ENCODE assay signal across 13 cellular contexts in the genomic region with DNA sequence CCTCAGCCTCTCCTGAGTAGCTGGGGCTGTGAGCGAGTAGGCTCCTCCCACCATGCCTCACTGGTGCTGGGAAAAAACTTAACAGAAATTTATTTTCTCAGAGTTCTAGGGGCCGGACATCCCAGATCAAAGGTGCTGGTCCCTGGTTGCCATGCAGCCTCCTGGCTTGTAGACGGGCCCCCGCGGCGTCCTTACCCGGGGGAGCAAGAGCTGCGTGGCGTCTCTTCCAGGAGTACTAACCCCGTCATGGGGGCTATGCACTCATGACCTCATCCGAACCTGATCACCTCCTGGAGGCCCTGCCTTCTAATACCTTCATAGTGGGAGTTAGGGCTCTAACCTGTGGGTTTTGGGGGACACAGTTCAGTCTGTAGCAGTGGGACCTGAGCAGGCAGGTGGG. TPM values are rescaled to one million over a fixed set of nuclear protein-coding genes. Genes with fewer than 3 reads are reported as not detected.
DNase-seq lines count a peak whose midpoint lies in the region; ATAC-seq, FAIRE-seq and TF ChIP-seq lines count a peak whose summit lies in the region.
"Had no signal": no experiment of that assay in that cellular context is flagged by ENCODE, and none has a peak within 500 bp of the region (broad histone marks: within the 10 kb centered on the region; RNA-seq: fewer than 3 reads in every experiment).

No MANE protein-coding gene starts in this region.

- H3K4me1 Mint-ChIP-seq in natural killer cell: peaks cover 40 to 62% of the 10 kb centered on the region in 2 donors
- peaks cover 34 to 36% of the 10 kb centered on the region in 2 donors for H3K4me1 Mint-ChIP-seq in natural killer cell treated with Interleukin-12 subunit alpha and Interleukin-12 subunit beta and Interleukin-15 and Interleukin-18, amount 100 ng/mL, for 72 hours (ENCODE audit: low read depth in 2 of 2)

- H3K27ac Mint-ChIP-seq in natural killer cell: peak overlapping the region; percentile 90 to 91
- no peak overlapping the region for H3K27ac Mint-ChIP-seq in natural killer cell treated with Interleukin-12 subunit alpha and Interleukin-12 subunit beta and Interleukin-15 and Interleukin-18, amount 100 ng/mL, for 72 hours

- no peak for FAIRE-seq in kidney (lab: Jason Lieb, UNC)
- FAIRE-seq: endothelial cell of umbilical vein, GM18507 had no signal

- no peak for ATAC-seq in natural killer cell
- no peak for ATAC-seq in natural killer cell treated with Interleukin-12 subunit alpha and Interleukin-12 subunit beta and Interleukin-15 and Interleukin-18, amount 100 ng/mL, for 72 hours
- ATAC-seq in HG03095 (IDR thresholded peaks at IDR 0.05; ENCODE audit: unreplicated experiment): no peak

- peak overlapping the region; percentile 40 for H3K4me3 Mint-ChIP-seq in natural killer cell
- no peak overlapping the region for H3K4me3 Mint-ChIP-seq in natural killer cell treated with Interleukin-12 subunit alpha and Interleukin-12 subunit beta and Interleukin-15 and Interleukin-18, amount 100 ng/mL, for 72 hours

- intact Hi-C loops in natural killer cell (cut with micrococcal nuclease) (no loop called here), kidney (cut with DNase I) (no loop called here)

- peaks cover 5 to 38% of the 10 kb centered on the region in 2 donors for H3K4me1 ChIP-seq in kidney (ENCODE audit: control insufficient read depth in 1 of 2, insufficient read depth in 1 of 2, low read depth in 1 of 2, low read length in 2 of 2)

- H3K9me3 ChIP-seq in kidney (ENCODE audit: control insufficient read depth in 1 of 2, low read length in 2 of 2): no peaks in the 10 kb centered on the region
- H3K9me3 ChIP-seq: transverse colon had no signal

- DNase-seq in natural killer cell: no peak
- no peak for DNase-seq in natural killer cell treated with Interleukin-12 subunit alpha and Interleukin-12 subunit beta and Interleukin-15 and Interleukin-18, amount 100 ng/mL, for 72 hours (ENCODE audit: low spot score)
- no peak for DNase-seq in RWPE1 (ENCODE audit: low spot score)
- DNase-seq in kidney: peak; percentile 72
- DNase-seq in hepatic stellate cell (ENCODE audit: low spot score): no peak
- DNase-seq in KG1 (lab: John Stamatoyannopoulos, UW): no peak
- DNase-seq: activated gamma-delta T cell treated with Interleukin-2 at 50 U/mL for 16 hours, NCI-H1092, OCI-M1, transverse colon had no signal

- no peaks in the 10 kb centered on the region for H3K9me3 Mint-ChIP-seq in natural killer cell
- H3K9me3 Mint-ChIP-seq in natural killer cell treated with Interleukin-12 subunit alpha and Interleukin-12 subunit beta and Interleukin-15 and Interleukin-18, amount 100 ng/mL, for 72 hours: no peaks in the 10 kb centered on the region

- POLR2A ChIA-PET in RWPE1 (lab: Yijun Ruan, JAX; ENCODE audit: low non-redundant PET): no interaction called here

- H3K36me3 ChIP-seq in kidney (ENCODE audit: control insufficient read depth in 1 of 2, insufficient read depth in 2 of 2, low read length in 2 of 2): no peaks in the 10 kb centered on the region
- H3K36me3 ChIP-seq: transverse colon had no signal

- H3K36me3 Mint-ChIP-seq in natural killer cell: no peaks in the 10 kb centered on the region
- H3K36me3 Mint-ChIP-seq in natural killer cell treated with Interleukin-12 subunit alpha and Interleukin-12 subunit beta and Interleukin-15 and Interleukin-18, amount 100 ng/mL, for 72 hours: no peaks in the 10 kb centered on the region

- CTCF ChIA-PET in RWPE1 (lab: Yijun Ruan, JAX): no interaction called here

- H3K9ac ChIP-seq in kidney (ENCODE audit: low read length in 2 of 2): no peak overlapping the region

- peaks cover 0 to 2% of the 10 kb centered on the region in 2 donors for H3K27me3 Mint-ChIP-seq in natural killer cell (ENCODE audit: low read depth in 2 of 2)
- H3K27me3 Mint-ChIP-seq in natural killer cell treated with Interleukin-12 subunit alpha and Interleukin-12 subunit beta and Interleukin-15 and Interleukin-18, amount 100 ng/mL, for 72 hours: no peaks in the 10 kb centered on the region

- H3K27ac ChIP-seq in RWPE1 (peak overlapping the region; percentile 97), kidney (ENCODE audit: low read depth in 2 of 2, low read length in 2 of 2) (no peak overlapping the region)

- no peak for TF ChIP-seq CTCF in natural killer cell (IDR thresholded peaks at IDR 0.05)
- TF ChIP-seq CTCF in RWPE1 (conservative IDR thresholded peaks at IDR 0.05; ENCODE audit: low read depth): no peak
- no peak for TF ChIP-seq CTCF in kidney (IDR thresholded peaks at IDR 0.05; ENCODE audit: borderline replicate concordance, extremely low read depth, insufficient read depth)

- no peak overlapping the region for H3K4me3 ChIP-seq in kidney (ENCODE audit: low read length in 2 of 2)
- H3K4me3 ChIP-seq: transverse colon had no signal

RNA-seq across cellular contexts. Expression of a gene that starts 2.6 kb away (rescaled TPM):
- 100 to 1,000 TPM; 129 to 138 (median 132) TPM for total RNA-seq in natural killer cell
- total RNA-seq in natural killer cell treated with Interleukin-12 subunit alpha and Interleukin-12 subunit beta and Interleukin-15 and Interleukin-18, amount 100 ng/mL, for 72 hours: 100 to 1,000 TPM in 1 of 2 donors, 10 to 100 TPM in 1; 71.0 to 139 TPM
- 56.3 TPM for total RNA-seq in kidney
- polyA plus RNA-seq in kidney (ENCODE audit: insufficient read depth, low read depth, low replicate concordance): 34.2 TPM

RNA-seq across cellular contexts. Expression of a gene that starts 12.5 kb away (rescaled TPM):
- total RNA-seq in natural killer cell: 10 to 100 TPM; 37.3 to 45.2 (median 37.6) TPM
- total RNA-seq in natural killer cell treated with Interleukin-12 subunit alpha and Interleukin-12 subunit beta and Interleukin-15 and Interleukin-18, amount 100 ng/mL, for 72 hours: 10 to 100 TPM; 23.4 to 43.3 TPM
- 19.7 TPM for total RNA-seq in kidney
- 42.8 TPM for polyA plus RNA-seq in kidney (ENCODE audit: insufficient read depth, low read depth, low replicate concordance)

RNA-seq across cellular contexts. Expression of a gene that starts 17.8 kb away (rescaled TPM):
- 1 to 10 TPM in 1 of 3 donors, under 1 TPM in 2; 0.16 to 3.4 (median 0.27) TPM for total RNA-seq in natural killer cell
- total RNA-seq in natural killer cell treated with Interleukin-12 subunit alpha and Interleukin-12 subunit beta and Interleukin-15 and Interleukin-18, amount 100 ng/mL, for 72 hours: 1 to 10 TPM; 3.0 to 3.5 TPM
- total RNA-seq in kidney: 1.0 TPM
- polyA plus RNA-seq in kidney (ENCODE audit: insufficient read depth, low read depth, low replicate concordance): 4.3 TPM

RNA-seq across cellular contexts. Expression of a gene that starts 56.5 kb away (rescaled TPM):
- total RNA-seq in natural killer cell (100 to 1,000 TPM; 105 to 126 (median 118) TPM), kidney (52.0 TPM)
- 10 to 100 TPM; 47.6 to 80.1 TPM for total RNA-seq in natural killer cell treated with Interleukin-12 subunit alpha and Interleukin-12 subunit beta and Interleukin-15 and Interleukin-18, amount 100 ng/mL, for 72 hours
- 19.2 TPM for polyA plus RNA-seq in kidney (ENCODE audit: insufficient read depth, low read depth, low replicate concordance)

Comparison
In these comparisons a context has a peak if more than half of its experiments do, and no peak if none do; other contexts are left out.
1. H3K27ac Mint-ChIP-seq: peak in natural killer cell (2 of 2); none in natural killer cell treated with Interleukin-12 subunit alpha and Interleukin-12 subunit beta and Interleukin-15 and Interleukin-18, amount 100 ng/mL, for 72 hours (0 of 2).